13 cellular contexts compared by ENCODE assay signal in genomic region chr15:28456476-28457395, GRCh38.
DNase-seq lines count a peak whose midpoint lies in the region; FAIRE-seq and TF ChIP-seq lines count a peak whose summit lies in the region.
"Had no signal": no experiment of that assay in that cellular context is flagged by ENCODE, and none has a peak within 500 bp of the region (broad histone marks: within the 10 kb centered on the region; RNA-seq: fewer than 3 reads in every experiment).

No MANE protein-coding gene starts in this region.

- no peaks in the 10 kb centered on the region for H4K20me1 ChIP-seq in mammary epithelial cell (ENCODE audit: insufficient read depth, low read length)

- DNase-seq in H7 (peak; percentile 37), WERI-Rb-1 (peak; percentile 10), iPS-NIHi7 (ENCODE audit: extremely low spot score) (peak; percentile 12), small intestine (peak; percentile 0), GM12891 (ENCODE audit: insufficient read length, low spot score) (no peak), OCI-M2 (lab: John Stamatoyannopoulos, UW; ENCODE audit: unreplicated experiment) (no peak), mammary epithelial cell (no peak)
- DNase-seq: cortex of kidney, GOT3, NCI-H187, NCI-H82, SJCRH30 had no signal

- no peaks in the 10 kb centered on the region for H3K79me2 ChIP-seq in mammary epithelial cell (ENCODE audit: insufficient read depth, low read length)

- BruUV-seq in mammary epithelial cell (replicated peaks; lab: Mats Ljungman, UMichigan) = no TSS peak

- TF ChIP-seq CTCF in WERI-Rb-1 (IDR thresholded peaks at IDR 0.05; ENCODE audit: low read depth, low read length) (no peak), mammary epithelial cell (conservative IDR thresholded peaks at IDR 0.05 in 1 of 2, IDR thresholded peaks at IDR 0.05 in 1 of 2; ENCODE audit: extremely low read depth in 1 of 2, insufficient read depth in 1 of 2, low read depth in 1 of 2, low read length in 2 of 2) (no peak)

- intact Hi-C loops in mammary epithelial cell (cut with micrococcal nuclease) = no loop called here

- H3K9me3 ChIP-seq in WERI-Rb-1 (ENCODE audit: severe bottlenecking) = no peaks in the 10 kb centered on the region
- no peaks in the 10 kb centered on the region for H3K9me3 ChIP-seq in small intestine (ENCODE audit: control insufficient read depth, low read depth)
- H3K9me3 ChIP-seq in mammary epithelial cell (replicated peaks; ENCODE audit: insufficient read depth, low read length) = peaks cover 5% of the 10 kb centered on the region
- H3K9me3 ChIP-seq: SJCRH30 had no signal

- TF ChIP-seq POLR2A in GM12891 (IDR thresholded peaks at IDR 0.05; ENCODE audit: low read depth, low read length) = no peak

- CTCF ChIA-PET in mammary epithelial cell (lab: Charles Lee; ENCODE audit: low non-redundant PET) = no interaction called here

- H3K4me3 ChIP-seq in H7 (ENCODE audit: insufficient read depth, low read depth, low read length) (no peak overlapping the region), WERI-Rb-1 (ENCODE audit: low read depth, low read length) (no peak overlapping the region), small intestine (ENCODE audit: low read depth in 1 of 2, low read length in 2 of 2) (no peak overlapping the region), mammary epithelial cell (replicated peaks in 1 of 3; ENCODE audit: insufficient read depth in 1 of 3, low read depth in 2 of 3, low read length in 3 of 3) (no peak overlapping the region)
- H3K4me3 ChIP-seq: SJCRH30 had no signal

- H3K27me3 ChIP-seq in H7 (ENCODE audit: control insufficient read depth, insufficient read depth, low read length) (peaks cover 6% of the 10 kb centered on the region), WERI-Rb-1 (ENCODE audit: insufficient read depth, low read depth, severe bottlenecking) (no peaks in the 10 kb centered on the region), small intestine (ENCODE audit: control insufficient read depth in 2 of 2, insufficient read depth in 2 of 2, low read length in 2 of 2) (peaks cover 2 to 7% of the 10 kb centered on the region in 2 donors), mammary epithelial cell (ENCODE audit: insufficient read depth, low read length) (no peaks in the 10 kb centered on the region)
- H3K27me3 ChIP-seq: SJCRH30 had no signal

- H3K4me2 ChIP-seq in mammary epithelial cell (ENCODE audit: insufficient read depth, low read depth, low read length) = no peak overlapping the region

- WGBS in small intestine, 3 donors = 81 to 85% (median 81%) methylated on average over 30 of the region's 30 CpGs
- 74% methylated on average over 22 of the region's 30 CpGs for WGBS in mammary epithelial cell (ENCODE audit: low coverage, missing lambda C conversion rate)

- no peak overlapping the region for H2AFZ ChIP-seq in mammary epithelial cell (ENCODE audit: low read depth, low read length)

- in situ Hi-C loops in mammary epithelial cell (cut with MboI; ENCODE audit: low sequenced_read_pairs in 2 of 2) = no loop called here

- no peak overlapping the region for H3K9ac ChIP-seq in mammary epithelial cell (ENCODE audit: insufficient read depth, low read length)

- H3K27ac ChIP-seq in WERI-Rb-1 (no peak overlapping the region), small intestine (ENCODE audit: low read depth in 1 of 2, low read length in 1 of 2) (no peak overlapping the region), mammary epithelial cell (ENCODE audit: insufficient read depth, low read depth, low read length) (no peak overlapping the region)
- H3K27ac ChIP-seq: SJCRH30 had no signal

- dilution Hi-C loops in mammary epithelial cell (cut with HindIII; ENCODE audit: low sequenced_read_pairs) = no loop called here

- H3K4me1 ChIP-seq in small intestine (ENCODE audit: control insufficient read depth in 2 of 2, insufficient read depth in 1 of 2, low read depth in 1 of 2, low read length in 1 of 2) = no peaks in the 10 kb centered on the region
- no peaks in the 10 kb centered on the region for H3K4me1 ChIP-seq in mammary epithelial cell (ENCODE audit: insufficient read depth, low read length)
- H3K4me1 ChIP-seq: SJCRH30 had no signal

- FAIRE-seq in small intestine (lab: Jason Lieb, UNC) = no peak
- no peak for FAIRE-seq in GM12891 (lab: Jason Lieb, UNC)
- FAIRE-seq: G401.6 had no signal

- H3K36me3 ChIP-seq in H7 (replicated peaks; ENCODE audit: control insufficient read depth, insufficient read depth, low read length) = no peaks in the 10 kb centered on the region
- H3K36me3 ChIP-seq in WERI-Rb-1 = no peaks in the 10 kb centered on the region
- no peaks in the 10 kb centered on the region for H3K36me3 ChIP-seq in small intestine (ENCODE audit: control insufficient read depth in 2 of 2, insufficient read depth in 2 of 2, low read length in 2 of 2)
- no peaks in the 10 kb centered on the region for H3K36me3 ChIP-seq in mammary epithelial cell (ENCODE audit: insufficient read depth, low read length)
- H3K36me3 ChIP-seq: SJCRH30 had no signal

TF ChIP-seq in GM12891, 5 proteins besides CTCF, POLR2A, EP300 and RAD21:
- TF ChIP-seq SPI1 (IDR thresholded peaks at IDR 0.05; ENCODE audit: low read depth, low read length) (no peak), POU2F2 (IDR thresholded peaks at IDR 0.05; ENCODE audit: low read depth, low read length) (no peak), PAX5 (IDR thresholded peaks at IDR 0.05; ENCODE audit: insufficient read depth, low read length, severe bottlenecking) (no peak), POLR2AphosphoS5 (IDR thresholded peaks at IDR 0.05; ENCODE audit: low read depth, low read length) (no peak), TAF1 (IDR thresholded peaks at IDR 0.05; ENCODE audit: low read depth, low read length) (no peak)

Comparison
In these comparisons a context has a peak if more than half of its experiments do, and no peak if none do; other contexts are left out.
1. DNase-seq: peak in H7 (single experiment), WERI-Rb-1 (single experiment), iPS-NIHi7 (single experiment) and small intestine (single experiment); none in GM12891 (single experiment), OCI-M2 (single experiment) and mammary epithelial cell (single experiment).